ENCODE assay signal across 18 cellular contexts in the genomic region with DNA sequence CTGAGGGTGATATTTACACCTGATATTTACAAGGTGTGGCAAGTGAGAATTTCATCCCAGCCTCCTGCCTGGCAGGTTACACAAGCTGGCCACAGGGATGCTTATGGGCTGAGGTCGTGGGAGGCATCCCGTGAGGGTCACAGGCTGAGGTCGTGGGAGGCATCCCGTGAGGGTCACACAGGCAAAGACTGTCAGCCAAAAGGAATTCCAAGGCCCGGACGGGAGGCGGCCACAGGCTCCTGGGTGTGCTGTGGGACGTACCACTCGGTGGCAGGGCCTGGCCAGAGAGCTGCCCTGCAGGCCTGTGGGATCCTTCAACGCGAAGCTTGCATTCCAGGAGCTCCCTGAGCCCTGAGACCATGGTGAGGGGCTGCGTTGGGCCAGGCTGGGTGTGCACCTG.
DNase-seq lines count a peak whose midpoint lies in the region; ATAC-seq, FAIRE-seq and TF ChIP-seq lines count a peak whose summit lies in the region.
"Had no signal": no experiment of that assay in that cellular context is flagged by ENCODE, and none has a peak within 500 bp of the region (broad histone marks: within the 10 kb centered on the region; RNA-seq: fewer than 3 reads in every experiment).

No MANE protein-coding gene starts in this region.

- POLR2A ChIA-PET in H1 (lab: Charles Lee; ENCODE audit: partially characterized antibody), result no interaction called here

- H2BK15ac ChIP-seq in H1 (ENCODE audit: low read length) (0 out of 2 replicates have a peak overlapping the region, but pooled peaks have one; percentile 37), mesenchymal stem cell (ENCODE audit: low read depth, poor library complexity, severe bottlenecking) (no peak overlapping the region)

- DNase-seq in Right ventricle myocardium superior (peak; percentile 16), left cardiac atrium (no peak), H1 (ENCODE audit: low read depth in 1 of 2, low spot score in 2 of 2) (no peak), mesenchymal stem cell (no peak), psoas muscle (peak; percentile 5 to 21), SHP77 (lab: John Stamatoyannopoulos, UW) (no peak), adrenal gland (no peak)
- DNase-seq: 8988T; CD4-positive, alpha-beta memory T cell; DMS153; DMS79; GF-D8; IMR-90 had no signal

- H3K4me2 ChIP-seq in H1 (ENCODE audit: insufficient read depth in 1 of 2, low read depth in 2 of 2, low read length in 2 of 2) (no peak overlapping the region), mesenchymal stem cell (ENCODE audit: low read length, poor library complexity, severe bottlenecking) (no peak overlapping the region)
- H3K4me2 ChIP-seq: BLaER1 had no signal

- H3K4me3 ChIP-seq in H1 (ENCODE audit: extremely low read depth in 1 of 4, insufficient read depth in 2 of 4, low read depth in 3 of 4, low read length in 4 of 4) (no peak overlapping the region), mesenchymal stem cell (ENCODE audit: insufficient read depth in 1 of 2, low read depth in 1 of 2, low read length in 2 of 2) (no peak overlapping the region), psoas muscle (no peak overlapping the region), adrenal gland (no peak overlapping the region)
- H3K4me3 ChIP-seq: BLaER1, GM12878, HAP-1 had no signal

- no peak overlapping the region for H3K23ac ChIP-seq in H1 (ENCODE audit: insufficient read length)
- no peak overlapping the region for H3K23ac ChIP-seq in mesenchymal stem cell (ENCODE audit: low read length in 2 of 2)

- no peak overlapping the region for H2AFZ ChIP-seq in H1 (ENCODE audit: low read length)
- no peak overlapping the region for H2AFZ ChIP-seq in mesenchymal stem cell (ENCODE audit: low read depth, low read length)

- H2BK120ac ChIP-seq in H1 (replicated peaks; ENCODE audit: low read depth, low read length), result no peak overlapping the region
- no peak overlapping the region for H2BK120ac ChIP-seq in mesenchymal stem cell (ENCODE audit: low read depth, low read length)

- H3K14ac ChIP-seq in H1 (ENCODE audit: insufficient read length) (no peak overlapping the region), mesenchymal stem cell (ENCODE audit: low read length in 2 of 2) (no peak overlapping the region)

- H3K79me1 ChIP-seq in H1 (ENCODE audit: low read depth, low read length), result no peaks in the 10 kb centered on the region
- no peaks in the 10 kb centered on the region for H3K79me1 ChIP-seq in mesenchymal stem cell (replicated peaks; ENCODE audit: low read length, poor library complexity, severe bottlenecking)

- H3K27me3 ChIP-seq in H1 (replicated peaks in 1 of 4; ENCODE audit: control insufficient read depth in 3 of 4, extremely low read depth in 1 of 4, insufficient read depth in 3 of 4, low read length in 3 of 4) (no peaks in the 10 kb centered on the region; a peak in 1 of 7 replicates), mesenchymal stem cell (ENCODE audit: control insufficient read depth in 1 of 2, insufficient read depth in 1 of 2, low read length in 2 of 2) (no peaks in the 10 kb centered on the region), psoas muscle (ENCODE audit: insufficient read depth in 3 of 3, low read length in 2 of 3) (peaks cover 0 to under 1% (median 0%) of the 10 kb centered on the region in 3 donors), adrenal gland (no peaks in the 10 kb centered on the region)
- H3K27me3 ChIP-seq: BLaER1 had no signal

- H3K27ac ChIP-seq in H1 (ENCODE audit: low read depth, low read length) (no peak overlapping the region), mesenchymal stem cell (ENCODE audit: low read length, poor library complexity, severe bottlenecking) (no peak overlapping the region), psoas muscle (no peak overlapping the region), adrenal gland (no peak overlapping the region)
- H3K27ac ChIP-seq: BLaER1 had no signal

- intact Hi-C loops in Right ventricle myocardium superior (cut with DNase I) (no loop called here), left cardiac atrium (cut with DNase I) (no loop called here), psoas muscle (cut with DNase I) (no loop called here), adrenal gland (cut with DNase I) (no loop called here)

- no peaks in the 10 kb centered on the region for H4K20me1 ChIP-seq in H1 (replicated peaks in 1 of 2; ENCODE audit: control insufficient read depth in 1 of 2, insufficient read depth in 2 of 2, low read length in 2 of 2)
- H4K20me1 ChIP-seq: BLaER1 had no signal

- no peaks in the 10 kb centered on the region for H3K36me3 ChIP-seq in H1 (ENCODE audit: control insufficient read depth in 2 of 4, insufficient read depth in 4 of 4, low read length in 3 of 4)
- H3K36me3 ChIP-seq in mesenchymal stem cell (ENCODE audit: control insufficient read depth in 1 of 2, insufficient read depth in 2 of 2, low read depth in 1 of 2, low read length in 2 of 2), result no peaks in the 10 kb centered on the region
- no peaks in the 10 kb centered on the region for H3K36me3 ChIP-seq in psoas muscle (ENCODE audit: insufficient read depth in 1 of 2, low read depth in 1 of 2)
- H3K36me3 ChIP-seq in adrenal gland (replicated peaks in 1 of 2), result no peaks in the 10 kb centered on the region
- H3K36me3 ChIP-seq: BLaER1, HAP-1 had no signal

- TF ChIP-seq RAD21 in H1 (IDR thresholded peaks at IDR 0.05 in 1 of 2, conservative IDR thresholded peaks at IDR 0.05 in 1 of 2; ENCODE audit: low read depth in 2 of 2, low read length in 2 of 2), result no peak

- H2AK5ac ChIP-seq in H1 (ENCODE audit: low read depth, low read length) (peak overlapping the region; percentile 75; the same call in 1 of the 2 replicates), mesenchymal stem cell (ENCODE audit: low read length, severe bottlenecking) (no peak overlapping the region)

- H2BK5ac ChIP-seq in H1 (ENCODE audit: low read depth, low read length) (peak overlapping the region; percentile 64; the same call in 1 of the 2 replicates), mesenchymal stem cell (ENCODE audit: low read depth, low read length, poor library complexity, severe bottlenecking) (no peak overlapping the region)

- H3K4ac ChIP-seq in H1 (replicated peaks; ENCODE audit: insufficient read length, low read depth, low read length), result no peak overlapping the region
- H3K4ac ChIP-seq in mesenchymal stem cell (ENCODE audit: low read depth in 1 of 2, low read length in 2 of 2), result no peak overlapping the region

- CTCF ChIA-PET in H1 (lab: Charles Lee; ENCODE audit: partially characterized antibody), result interaction anchor here (0.6 to 1.3 kb wide), 3 partner anchors 9 to 24 kb away, joined by 3 read pairs; no protein-coding TSS in a partner anchor

- H4K8ac ChIP-seq in H1 (ENCODE audit: extremely low read depth, insufficient read depth, low read length) (no peak overlapping the region), mesenchymal stem cell (ENCODE audit: low read length) (no peak overlapping the region)

- no peak for FAIRE-seq in H1 (lab: Jason Lieb, UNC)
- FAIRE-seq: GM12878, HTR-8/SVneo had no signal

- H3K18ac ChIP-seq in H1 (ENCODE audit: extremely low read depth, low read length) (no peak overlapping the region), mesenchymal stem cell (ENCODE audit: low read depth in 1 of 2, low read length in 2 of 2) (no peak overlapping the region)

- peak overlapping the region; percentile 27; the same call in 1 of the 2 replicates for H2BK20ac ChIP-seq in H1 (ENCODE audit: low read length)

- no peak overlapping the region for H3K9ac ChIP-seq in H1 (replicated peaks in 1 of 4; ENCODE audit: extremely low read depth in 1 of 4, low read depth in 3 of 4, low read length in 3 of 4)
- no peak overlapping the region for H3K9ac ChIP-seq in mesenchymal stem cell (ENCODE audit: low read length)
- H3K9ac ChIP-seq: BLaER1 had no signal

- H3K79me2 ChIP-seq in H1 (ENCODE audit: control insufficient read depth in 1 of 2, insufficient read depth in 2 of 2, low read length in 2 of 2), result no peaks in the 10 kb centered on the region

- no peak overlapping the region for H4K5ac ChIP-seq in H1 (ENCODE audit: insufficient read length, low read depth, low read length)

- no peaks in the 10 kb centered on the region; the same call in 1 of the 2 replicates for H3K23me2 ChIP-seq in H1 (ENCODE audit: low read depth, low read length)

- H3K56ac ChIP-seq in H1 (replicated peaks; ENCODE audit: insufficient read length, low read depth, low read length), result no peak overlapping the region

- WGBS in H1 (ENCODE audit: extremely low coverage in 1 of 2, insufficient coverage in 1 of 2, insufficient read length in 1 of 2, insufficient replicate concordance in 2 of 2, low coverage in 1 of 2, low lambda C conversion rate in 2 of 2, missing lambda C conversion rate in 1 of 2), 2 experiments, result 87% methylated on average over 12 of the region's 12 CpGs; no CpG with 5 or more reads in 1 of the 2 experiments
- WGBS in mesenchymal stem cell, result 62% methylated on average over 12 of the region's 12 CpGs
- WGBS in psoas muscle, 3 donors, result 69 to 77% (median 76%) methylated on average over 12 of the region's 12 CpGs
- 70 to 82% (median 72%) methylated on average over 10 to 12 of the region's 12 CpGs for WGBS in adrenal gland, 4 donors

- no peak for TF ChIP-seq POLR2A in H1 (IDR thresholded peaks at IDR 0.05; ENCODE audit: control extremely low read depth in 1 of 2, low read depth in 2 of 2, low read length in 2 of 2)
- TF ChIP-seq POLR2A in adrenal gland (IDR thresholded peaks at IDR 0.05), result no peak

- ATAC-seq in Right ventricle myocardium superior (ENCODE audit: poor library complexity) (no peak), left cardiac atrium (no peak), psoas muscle (no peak), HG03442 (IDR thresholded peaks at IDR 0.05; ENCODE audit: unreplicated experiment) (no peak)
- ATAC-seq: GM12878 had no signal

- peaks cover 9 to 33% (median 19%) of the 10 kb centered on the region in 4 experiments for H3K4me1 ChIP-seq in H1 (replicated peaks in 1 of 4; ENCODE audit: control insufficient read depth in 3 of 4, insufficient read depth in 4 of 4, low read length in 3 of 4)
- H3K4me1 ChIP-seq in mesenchymal stem cell (ENCODE audit: control insufficient read depth, insufficient read depth, low read depth, low read length), result peaks cover 22% of the 10 kb centered on the region
- H3K4me1 ChIP-seq in psoas muscle, result no peaks in the 10 kb centered on the region
- no peaks in the 10 kb centered on the region for H3K4me1 ChIP-seq in adrenal gland (replicated peaks in 1 of 2)
- H3K4me1 ChIP-seq: HAP-1 had no signal

- TF ChIP-seq EP300 in H1 (IDR thresholded peaks at IDR 0.05; ENCODE audit: borderline replicate concordance in 1 of 2, low read depth in 2 of 2, low read length in 2 of 2), result no peak

- H4K91ac ChIP-seq in H1 (replicated peaks; ENCODE audit: insufficient read length, low read length) (peak overlapping the region; percentile 42), mesenchymal stem cell (ENCODE audit: low read length) (peak overlapping the region; percentile 36)

- H3K9me3 ChIP-seq in H1 (ENCODE audit: insufficient read depth in 2 of 2, low read depth in 1 of 2, low read length in 1 of 2) (no peaks in the 10 kb centered on the region; a peak in 1 of 4 replicates), mesenchymal stem cell (ENCODE audit: control insufficient read depth, low read length) (peaks cover 4% of the 10 kb centered on the region), psoas muscle (no peaks in the 10 kb centered on the region), adrenal gland (replicated peaks in 1 of 3) (no peaks in the 10 kb centered on the region)
- H3K9me3 ChIP-seq: BLaER1, HAP-1 had no signal

- TF ChIP-seq CTCF in H1 (IDR thresholded peaks at IDR 0.05; ENCODE audit: control extremely low read depth in 1 of 3, insufficient read depth in 1 of 3, low read depth in 1 of 3, low read length in 3 of 3) (no peak), psoas muscle (IDR thresholded peaks at IDR 0.05) (no peak), adrenal gland (IDR thresholded peaks at IDR 0.05) (no peak)

- peak overlapping the region; percentile 35; the same call in 1 of the 2 replicates for H2BK12ac ChIP-seq in H1 (ENCODE audit: low read depth, low read length)
- H2BK12ac ChIP-seq in mesenchymal stem cell (ENCODE audit: low read length in 2 of 2), result no peak overlapping the region

Comparison
In these comparisons a context has a peak if more than half of its experiments do, and no peak if none do; other contexts are left out.
1. DNase-seq: peak in Right ventricle myocardium superior (single experiment) and psoas muscle (2 of 2); none in left cardiac atrium (single experiment), H1 (0 of 2), mesenchymal stem cell (single experiment), SHP77 (0 of 2) and adrenal gland (0 of 7).